Comparison of ENCODE assay signal across 9 cellular contexts in genomic region chr12:106840217-106840616, GRCh38.
DNase-seq lines count a peak whose midpoint lies in the region; ATAC-seq and TF ChIP-seq lines count a peak whose summit lies in the region.
"Had no signal": no experiment of that assay in that cellular context is flagged by ENCODE, and none has a peak within 500 bp of the region (broad histone marks: within the 10 kb centered on the region; RNA-seq: fewer than 3 reads in every experiment).

No MANE protein-coding gene starts in this region.

- no peaks in the 10 kb centered on the region for H3K9me3 Mint-ChIP-seq in T-helper 2 cell treated with Interferon-gamma antibody and Interleukin-4, amounts not matched to agents 5 μg/mL and 100 μg/mL, for 36 hours
- H3K9me3 Mint-ChIP-seq in T-cell, result no peaks in the 10 kb centered on the region
- H3K9me3 Mint-ChIP-seq: stimulated activated naive CD8-positive, alpha-beta T cell treated with anti-CD3 and anti-CD28 coated beads, Interleukin-15, Interleukin-2, amounts not matched to agents 100 ng/mL and 50 ng/mL, for 24 hours had no signal

- no peak overlapping the region for H3K4me3 Mint-ChIP-seq in T-helper 2 cell treated with Interferon-gamma antibody and Interleukin-4, amounts not matched to agents 5 μg/mL and 100 μg/mL, for 36 hours
- no peak overlapping the region for H3K4me3 Mint-ChIP-seq in T-cell
- H3K4me3 Mint-ChIP-seq: stimulated activated naive CD8-positive, alpha-beta T cell treated with anti-CD3 and anti-CD28 coated beads, Interleukin-15, Interleukin-2, amounts not matched to agents 100 ng/mL and 50 ng/mL, for 24 hours had no signal

- H3K27ac ChIP-seq in upper lobe of left lung, result peak overlapping the region in 3 of 4 donors; percentile 6 to 61 (median 40)

- ATAC-seq in T-cell (replicated peaks in 1 of 4) (no peak), upper lobe of left lung (ENCODE audit: low FRiP score in 2 of 2) (peak in 1 of 2 donors; percentile 28), GM21447 (IDR thresholded peaks at IDR 0.05; ENCODE audit: unreplicated experiment) (no peak), GM21723 (IDR thresholded peaks at IDR 0.05; ENCODE audit: unreplicated experiment) (no peak), GM18517 (IDR thresholded peaks at IDR 0.05; ENCODE audit: unreplicated experiment) (no peak)

- H3K9me3 ChIP-seq in upper lobe of left lung, result no peaks in the 10 kb centered on the region

- no peak for TF ChIP-seq CTCF in upper lobe of left lung (IDR thresholded peaks at IDR 0.05)

- H3K27me3 ChIP-seq in upper lobe of left lung, result no peaks in the 10 kb centered on the region

- H3K4me3 ChIP-seq in upper lobe of left lung, result no peak overlapping the region

- TF ChIP-seq EP300 in upper lobe of left lung (IDR thresholded peaks at IDR 0.05), result no peak

- H3K27ac Mint-ChIP-seq in T-helper 2 cell treated with Interferon-gamma antibody and Interleukin-4, amounts not matched to agents 5 μg/mL and 100 μg/mL, for 36 hours, result peak overlapping the region; percentile 37
- peak overlapping the region; percentile 7 to 49 for H3K27ac Mint-ChIP-seq in T-cell
- H3K27ac Mint-ChIP-seq: stimulated activated naive CD8-positive, alpha-beta T cell treated with anti-CD3 and anti-CD28 coated beads, Interleukin-15, Interleukin-2, amounts not matched to agents 100 ng/mL and 50 ng/mL, for 24 hours had no signal

- WGBS in upper lobe of left lung, 2 donors, result 20 to 22% methylated on average over 2 of the region's 2 CpGs

- no peaks in the 10 kb centered on the region for H3K27me3 Mint-ChIP-seq in T-helper 2 cell treated with Interferon-gamma antibody and Interleukin-4, amounts not matched to agents 5 μg/mL and 100 μg/mL, for 36 hours (ENCODE audit: low read depth)
- H3K27me3 Mint-ChIP-seq in T-cell, result no peaks in the 10 kb centered on the region
- H3K27me3 Mint-ChIP-seq: stimulated activated naive CD8-positive, alpha-beta T cell treated with anti-CD3 and anti-CD28 coated beads, Interleukin-15, Interleukin-2, amounts not matched to agents 100 ng/mL and 50 ng/mL, for 24 hours had no signal

- CTCF ChIA-PET in T-cell (lab: Charles Lee), result interaction anchor here (0.7 to 4.7 kb wide), 3 partner anchors 118 to 483 kb away, joined by 3 to 27 read pairs (median 4); partner anchors contain the start of gene POLR3B (in 1 of the 2)

- no peak for TF ChIP-seq POLR2A in upper lobe of left lung (IDR thresholded peaks at IDR 0.05)

- H3K36me3 ChIP-seq in upper lobe of left lung, result peaks cover 0 to 18% (median 0%) of the 10 kb centered on the region in 4 donors

- no peak for DNase-seq in T-helper 2 cell treated with Interferon-gamma antibody and Interleukin-4, amounts not matched to agents 5 μg/mL and 100 μg/mL, for 36 hours (ENCODE audit: low spot score)
- DNase-seq in T-helper 2 cell (no peak), T-cell (no peak), hepatic stellate cell (ENCODE audit: low spot score) (peak; percentile 36), upper lobe of left lung (no peak)

- H3K4me1 ChIP-seq in upper lobe of left lung, result peaks cover 8 to 25% (median 22%) of the 10 kb centered on the region in 4 donors

- H3K4me1 Mint-ChIP-seq in T-helper 2 cell treated with Interferon-gamma antibody and Interleukin-4, amounts not matched to agents 5 μg/mL and 100 μg/mL, for 36 hours (ENCODE audit: low read depth), result peaks cover 9% of the 10 kb centered on the region
- H3K4me1 Mint-ChIP-seq in T-cell, result peaks cover 24 to 27% (median 25%) of the 10 kb centered on the region in 3 donors

- POLR2A ChIA-PET in T-cell (lab: Charles Lee), result no interaction called here

- peaks cover 4% of the 10 kb centered on the region for H3K36me3 Mint-ChIP-seq in T-helper 2 cell treated with Interferon-gamma antibody and Interleukin-4, amounts not matched to agents 5 μg/mL and 100 μg/mL, for 36 hours (ENCODE audit: low read depth)
- peaks cover 21% of the 10 kb centered on the region for H3K36me3 Mint-ChIP-seq in T-cell
